Comparison of ENCODE assay signal across 9 cellular contexts in the genomic region with DNA sequence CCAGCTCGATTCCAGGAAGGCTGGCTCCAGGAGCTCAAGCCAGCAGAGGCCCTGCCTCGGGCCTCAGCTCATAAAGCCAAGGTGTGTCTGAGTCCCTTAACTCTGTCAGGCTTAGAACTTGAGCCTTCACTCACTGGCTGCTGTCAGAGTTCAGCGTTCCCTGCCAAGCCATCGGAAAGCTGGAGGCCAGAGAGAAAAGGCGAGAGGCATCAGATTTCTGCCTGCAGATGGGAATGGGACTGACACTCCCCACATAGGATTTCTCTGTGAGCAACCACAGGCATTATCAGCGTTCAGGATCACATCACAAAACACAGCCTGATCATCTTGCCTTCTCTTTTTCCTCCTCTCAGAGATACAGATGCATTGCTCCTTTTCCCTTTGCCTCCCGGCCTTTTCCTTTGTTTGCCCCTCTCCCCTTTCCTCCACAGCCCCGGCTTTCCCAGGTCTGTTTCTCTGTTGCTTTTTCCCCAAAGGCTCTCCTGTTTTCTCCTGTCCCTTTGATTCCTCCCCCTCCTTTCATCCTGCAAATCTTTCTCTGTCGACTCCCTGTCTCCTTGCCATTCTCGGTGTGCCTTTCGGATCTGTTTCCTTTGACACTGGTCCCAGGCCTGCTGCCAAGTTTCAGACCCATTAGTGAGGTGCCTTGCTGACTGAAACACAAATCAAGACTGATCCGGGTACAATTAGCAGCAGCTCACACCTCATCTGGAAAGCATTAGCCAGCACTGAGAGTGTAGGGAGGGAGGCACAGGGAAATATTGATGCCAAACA.
DNase-seq lines count a peak whose midpoint lies in the region; ATAC-seq and TF ChIP-seq lines count a peak whose summit lies in the region.
"Had no signal": no experiment of that assay in that cellular context is flagged by ENCODE, and none has a peak within 500 bp of the region (broad histone marks: within the 10 kb centered on the region; RNA-seq: fewer than 3 reads in every experiment).

No MANE protein-coding gene starts in this region.

- H3K27ac Mint-ChIP-seq in nephron: no peak overlapping the region

- peaks cover 10% of the 10 kb centered on the region for H3K27me3 Mint-ChIP-seq in nephron (ENCODE audit: low read depth)

- H3K9ac ChIP-seq in endocrine pancreas (ENCODE audit: control insufficient read depth, insufficient read depth, low read length): peak overlapping the region; percentile 71

- no peaks in the 10 kb centered on the region for H3K27me3 ChIP-seq in endocrine pancreas (ENCODE audit: control insufficient read depth, insufficient read depth, low read length)

- H3K9me3 ChIP-seq in endocrine pancreas (ENCODE audit: control insufficient read depth, low read length): no peaks in the 10 kb centered on the region

- no peak for TF ChIP-seq CTCF in nephron (IDR thresholded peaks at IDR 0.05; ENCODE audit: unreplicated experiment in 3 of 3)

- peak overlapping the region in 2 of 3 experiments; percentile 44 to 55 for H3K4me3 Mint-ChIP-seq in nephron
- H3K4me3 Mint-ChIP-seq: central memory CD8-positive, alpha-beta T cell had no signal

- no peaks in the 10 kb centered on the region for H3K9me3 Mint-ChIP-seq in nephron
- H3K9me3 Mint-ChIP-seq: central memory CD8-positive, alpha-beta T cell had no signal

- ATAC-seq in GM21390 (IDR thresholded peaks at IDR 0.05; ENCODE audit: unreplicated experiment): no peak
- ATAC-seq in GM21515 (IDR thresholded peaks at IDR 0.05; ENCODE audit: unreplicated experiment): no peak

- no peaks in the 10 kb centered on the region for H3K4me1 ChIP-seq in endocrine pancreas (ENCODE audit: control insufficient read depth, insufficient read depth, low read length)

- H3K36me3 ChIP-seq in endocrine pancreas (ENCODE audit: control insufficient read depth, insufficient read depth, low read length): no peaks in the 10 kb centered on the region

- no peaks in the 10 kb centered on the region for H3K36me3 Mint-ChIP-seq in nephron (ENCODE audit: low read depth)

- peaks cover 20% of the 10 kb centered on the region for H3K4me1 Mint-ChIP-seq in nephron
- H3K4me1 Mint-ChIP-seq: central memory CD8-positive, alpha-beta T cell had no signal

- DNase-seq in AG08396 (ENCODE audit: low spot score) (peak; percentile 47), NCI-H2029 treated with DMSO at 0.1 percent for 48 hours (lab: John Stamatoyannopoulos, UW) (peak; percentile 58), GM19240 (ENCODE audit: insufficient read length, low spot score) (no peak), GOT3 (lab: John Stamatoyannopoulos, UW) (no peak)

- no peak overlapping the region for H3K4me3 ChIP-seq in endocrine pancreas (ENCODE audit: control insufficient read depth, insufficient read depth, low read length)

Comparison
In these comparisons a context has a peak if more than half of its experiments do, and no peak if none do; other contexts are left out.
1. DNase-seq: peak in AG08396 (single experiment) and NCI-H2029 treated with DMSO at 0.1 percent for 48 hours (single experiment); none in GM19240 (single experiment) and GOT3 (single experiment).